ENCODE assay signal across 1 cellular context in the genomic region with DNA sequence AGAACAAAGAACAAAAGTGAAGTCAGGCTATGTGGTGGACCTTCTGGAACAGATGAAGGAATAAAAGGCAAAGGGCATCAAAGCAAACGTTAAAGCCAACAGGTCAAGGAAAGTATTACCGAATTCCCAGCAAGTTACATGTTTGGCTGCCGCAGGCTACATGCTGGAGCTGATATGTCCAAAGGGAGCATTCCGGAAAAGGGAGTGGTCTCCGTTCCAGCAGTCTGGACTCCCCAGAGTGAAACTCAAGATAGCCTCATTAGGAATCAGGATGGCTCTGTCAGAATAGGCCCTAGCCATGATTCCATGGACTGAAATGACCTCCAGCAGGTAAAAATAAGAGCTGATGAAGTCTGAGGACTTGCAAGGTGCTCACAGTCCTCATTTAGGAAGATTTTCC.
TF ChIP-seq lines count a peak whose summit lies in the region.

No MANE protein-coding gene starts in this region.

TF ChIP-seq in IMR-90, 13 proteins besides CTCF, POLR2A, EP300 and RAD21:
- no peak for TF ChIP-seq MAZ (IDR thresholded peaks at IDR 0.05; ENCODE audit: borderline replicate concordance, low read depth, low read length)
- no peak for TF ChIP-seq NFE2L2 (IDR thresholded peaks at IDR 0.05; ENCODE audit: low read depth, low read length)
- no peak for TF ChIP-seq RFX5 (IDR thresholded peaks at IDR 0.05; ENCODE audit: low read depth, low read length)
- TF ChIP-seq RCOR1 (IDR thresholded peaks at IDR 0.05; ENCODE audit: insufficient replicate concordance, low read length), result no peak
- no peak for TF ChIP-seq SMC3 (IDR thresholded peaks at IDR 0.05; ENCODE audit: low read depth, low read length)
- TF ChIP-seq, protein P1, sequence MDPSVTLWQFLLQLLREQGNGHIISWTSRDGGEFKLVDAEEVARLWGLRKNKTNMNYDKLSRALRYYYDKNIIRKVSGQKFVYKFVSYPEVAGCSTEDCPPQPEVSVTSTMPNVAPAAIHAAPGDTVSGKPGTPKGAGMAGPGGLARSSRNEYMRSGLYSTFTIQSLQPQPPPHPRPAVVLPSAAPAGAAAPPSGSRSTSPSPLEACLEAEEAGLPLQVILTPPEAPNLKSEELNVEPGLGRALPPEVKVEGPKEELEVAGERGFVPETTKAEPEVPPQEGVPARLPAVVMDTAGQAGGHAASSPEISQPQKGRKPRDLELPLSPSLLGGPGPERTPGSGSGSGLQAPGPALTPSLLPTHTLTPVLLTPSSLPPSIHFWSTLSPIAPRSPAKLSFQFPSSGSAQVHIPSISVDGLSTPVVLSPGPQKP (IDR thresholded peaks at IDR 0.05; ENCODE audit: borderline replicate concordance, low read depth, low read length), result no peak
- TF ChIP-seq CHD1 (IDR thresholded peaks at IDR 0.05; ENCODE audit: low read depth, low read length), result no peak
- TF ChIP-seq BHLHE40 (IDR thresholded peaks at IDR 0.05; ENCODE audit: low read depth, low read length), result no peak
- TF ChIP-seq CEBPB (IDR thresholded peaks at IDR 0.05; ENCODE audit: low read depth, low read length), result no peak
- TF ChIP-seq USF2 (IDR thresholded peaks at IDR 0.05; ENCODE audit: low read depth, low read length), result no peak
- no peak for TF ChIP-seq MXI1 (IDR thresholded peaks at IDR 0.05; ENCODE audit: borderline replicate concordance, low read depth, low read length)
- TF ChIP-seq FOS (IDR thresholded peaks at IDR 0.05; ENCODE audit: low read depth, low read length), result no peak
- TF ChIP-seq MAFK (IDR thresholded peaks at IDR 0.05; ENCODE audit: low read depth, low read length), result no peak
